In the genomic region with DNA sequence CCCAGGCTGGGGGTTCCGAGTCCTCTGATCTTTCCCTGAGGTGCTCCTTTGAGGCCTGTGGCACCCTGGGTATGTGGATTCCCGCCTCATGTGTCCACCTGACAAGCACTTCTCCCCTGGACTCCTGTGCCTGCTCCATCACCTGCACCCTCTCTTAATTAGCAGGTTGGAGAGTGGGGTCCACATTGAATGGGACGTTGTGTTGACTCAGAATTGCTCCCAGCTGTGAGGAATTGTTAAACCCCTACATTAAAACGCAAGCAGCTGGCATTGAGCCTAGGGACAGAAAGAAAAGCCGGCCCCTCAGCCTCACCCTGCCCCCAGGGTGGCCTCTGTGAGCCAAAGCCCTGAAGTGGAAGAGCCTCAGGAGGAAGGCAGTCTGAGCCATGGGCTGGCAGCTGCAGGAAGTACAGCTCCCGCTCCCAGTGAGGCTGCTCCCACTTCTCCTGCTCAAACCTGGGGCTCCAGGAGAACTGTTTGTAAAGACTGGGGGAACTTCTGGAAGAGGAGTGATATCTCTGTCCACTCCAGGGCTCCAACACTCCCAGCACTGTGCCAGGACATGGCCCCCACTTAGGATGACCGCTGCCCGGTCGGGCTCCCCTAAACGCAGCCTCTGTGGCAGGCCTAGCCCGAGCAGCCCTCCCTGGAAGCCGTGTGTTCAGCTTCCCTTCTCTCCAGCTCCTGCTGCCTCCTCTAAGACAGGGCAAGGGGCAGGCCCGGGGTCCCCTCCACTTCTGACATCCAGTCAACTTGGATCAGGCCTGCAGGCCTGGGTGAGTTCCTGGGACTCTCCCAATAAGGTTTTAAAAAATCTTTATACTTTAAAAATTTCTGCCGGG, we compare ENCODE assay signal across 15 cellular contexts. TPM values are rescaled to one million over a fixed set of nuclear protein-coding genes. Genes with fewer than 3 reads are reported as not detected.
DNase-seq lines count a peak whose midpoint lies in the region; ATAC-seq and TF ChIP-seq lines count a peak whose summit lies in the region.
"Had no signal": no experiment of that assay in that cellular context is flagged by ENCODE, and none has a peak within 500 bp of the region (broad histone marks: within the 10 kb centered on the region; RNA-seq: fewer than 3 reads in every experiment).

No MANE protein-coding gene starts in this region.

- no peaks in the 10 kb centered on the region for H3K9me3 ChIP-seq in heart left ventricle
- no peaks in the 10 kb centered on the region for H3K9me3 ChIP-seq in right atrium auricular region
- H3K9me3 ChIP-seq in endodermal cell (ENCODE audit: control insufficient read depth, low read length) = no peaks in the 10 kb centered on the region
- H3K9me3 ChIP-seq in aorta (ENCODE audit: control insufficient read depth, low read length) = no peaks in the 10 kb centered on the region
- H3K9me3 ChIP-seq in esophagus squamous epithelium = no peaks in the 10 kb centered on the region
- H3K9me3 ChIP-seq: BLaER1, neutrophil had no signal

- no peaks in the 10 kb centered on the region for H3K9me3 Mint-ChIP-seq in endodermal cell
- H3K9me3 Mint-ChIP-seq: activated naive CD4-positive, alpha-beta T cell treated with anti-CD3 and anti-CD28 coated beads, Interleukin-2, amount 10 ng/mL, durations not matched to agents 7 days and 5 days had no signal

- no peak overlapping the region for H3K27ac Mint-ChIP-seq in endodermal cell
- H3K27ac Mint-ChIP-seq: activated naive CD4-positive, alpha-beta T cell treated with anti-CD3 and anti-CD28 coated beads, Interleukin-2, amount 10 ng/mL, durations not matched to agents 7 days and 5 days had no signal

- 70 to 81% (median 74%) methylated on average over 13 to 14 of the region's 14 CpGs for WGBS in heart left ventricle, 4 donors
- WGBS in endodermal cell (ENCODE audit: insufficient coverage in 1 of 2, insufficient read length in 1 of 2), 2 experiments = 76 to 86% methylated on average over 7 to 14 of the region's 14 CpGs
- WGBS in aorta, 2 donors = 87 to 88% methylated on average over 13 to 14 of the region's 14 CpGs
- 79 to 80% methylated on average over 5 to 8 of the region's 14 CpGs for WGBS in esophagus squamous epithelium, 2 donors

- TF ChIP-seq POLR2A in heart left ventricle (IDR thresholded peaks at IDR 0.05) (no peak), esophagus squamous epithelium (IDR thresholded peaks at IDR 0.05) (no peak)

- H3K4me1 Mint-ChIP-seq in endodermal cell = peaks cover 8% of the 10 kb centered on the region
- H3K4me1 Mint-ChIP-seq: activated naive CD4-positive, alpha-beta T cell treated with anti-CD3 and anti-CD28 coated beads, Interleukin-2, amount 10 ng/mL, durations not matched to agents 7 days and 5 days had no signal

- peaks cover 2% of the 10 kb centered on the region for H3K27me3 Mint-ChIP-seq in endodermal cell (ENCODE audit: insufficient read depth)

- no peak for TF ChIP-seq CTCF in heart left ventricle (IDR thresholded peaks at IDR 0.05)
- TF ChIP-seq CTCF in right atrium auricular region (IDR thresholded peaks at IDR 0.05) = no peak
- no peak for TF ChIP-seq CTCF in endodermal cell (conservative IDR thresholded peaks at IDR 0.05)
- TF ChIP-seq CTCF in esophagus squamous epithelium (IDR thresholded peaks at IDR 0.05) = no peak

- no peak overlapping the region for H3K4me3 ChIP-seq in heart left ventricle
- H3K4me3 ChIP-seq in right atrium auricular region = no peak overlapping the region
- no peak overlapping the region for H3K4me3 ChIP-seq in endodermal cell (ENCODE audit: low read length)
- no peak overlapping the region for H3K4me3 ChIP-seq in aorta (ENCODE audit: low read length in 2 of 2)
- H3K4me3 ChIP-seq in esophagus squamous epithelium = no peak overlapping the region
- H3K4me3 ChIP-seq: BLaER1 had no signal

- in situ Hi-C loops in ACHN (cut with HindIII; ENCODE audit: low pct_ligation_motif_present, low pct_unique_long_range_greater_than_20kb, low sequenced_read_pairs) = no loop called here

- no peak overlapping the region for H3K27ac ChIP-seq in heart left ventricle
- no peak overlapping the region for H3K27ac ChIP-seq in right atrium auricular region
- no peak overlapping the region for H3K27ac ChIP-seq in endodermal cell (ENCODE audit: low read depth, low read length)
- no peak overlapping the region for H3K27ac ChIP-seq in aorta (ENCODE audit: low read depth in 1 of 2, low read length in 2 of 2)
- no peak overlapping the region for H3K27ac ChIP-seq in esophagus squamous epithelium
- H3K27ac ChIP-seq: BLaER1, HL-60, neutrophil had no signal

- no peak overlapping the region for H3K4me3 Mint-ChIP-seq in endodermal cell
- H3K4me3 Mint-ChIP-seq: activated naive CD4-positive, alpha-beta T cell treated with anti-CD3 and anti-CD28 coated beads, Interleukin-2, amount 10 ng/mL, durations not matched to agents 7 days and 5 days had no signal

- DNase-seq in heart left ventricle (peak in 3 of 5 donors; percentile 13 to 52 (median 15)), right atrium auricular region (ENCODE audit: low spot score) (no peak), NCI-H2196 (lab: John Stamatoyannopoulos, UW; ENCODE audit: unreplicated experiment) (peak; percentile 64), endodermal cell (peak; percentile 57), aorta (peak; percentile 31 to 59), ACHN (no peak), esophagus squamous epithelium (lab: John Stamatoyannopoulos, UW) (no peak)
- DNase-seq: activated CD4-positive, CD25-positive, alpha-beta regulatory T cell treated with anti-CD3 and anti-CD28 coated beads, Interleukin-2, amount 50 U/mL, for 72 hours; activated naive CD4-positive, alpha-beta T cell treated with anti-CD3 and anti-CD28 coated beads, Interleukin-2, amount 10 ng/mL, durations not matched to agents 7 days and 5 days; kidney glomerular epithelial cell; SIG-M5 had no signal

- H3K36me3 ChIP-seq in heart left ventricle (no peaks in the 10 kb centered on the region), right atrium auricular region (no peaks in the 10 kb centered on the region), endodermal cell (ENCODE audit: control insufficient read depth, insufficient read depth, low read length) (no peaks in the 10 kb centered on the region), aorta (ENCODE audit: control insufficient read depth in 1 of 2, insufficient read depth in 2 of 2, low read length in 1 of 2) (no peaks in the 10 kb centered on the region), esophagus squamous epithelium (no peaks in the 10 kb centered on the region)
- H3K36me3 ChIP-seq: BLaER1, neutrophil had no signal

- no peaks in the 10 kb centered on the region for H3K36me3 Mint-ChIP-seq in endodermal cell (ENCODE audit: low read depth)
- H3K36me3 Mint-ChIP-seq: activated naive CD4-positive, alpha-beta T cell treated with anti-CD3 and anti-CD28 coated beads, Interleukin-2, amount 10 ng/mL, durations not matched to agents 7 days and 5 days had no signal

- H3K27me3 ChIP-seq in heart left ventricle (no peaks in the 10 kb centered on the region), right atrium auricular region (no peaks in the 10 kb centered on the region), endodermal cell (ENCODE audit: control insufficient read depth, insufficient read depth, low read length, poor library complexity, severe bottlenecking) (no peaks in the 10 kb centered on the region), aorta (ENCODE audit: control insufficient read depth in 1 of 2, insufficient read depth in 2 of 2, low read length in 1 of 2) (no peaks in the 10 kb centered on the region), esophagus squamous epithelium (peaks cover 0 to 31% (median 0%) of the 10 kb centered on the region in 4 donors)
- H3K27me3 ChIP-seq: BLaER1, neutrophil had no signal

- intact Hi-C loops in heart left ventricle (cut with DNase I) = no loop called here
- intact Hi-C loops in aorta (cut with DNase I) = no loop called here
- intact Hi-C loops in esophagus squamous epithelium (cut with DNase I) = no loop called here

- H3K4me1 ChIP-seq in heart left ventricle (peaks cover 0 to 45% (median 23%) of the 10 kb centered on the region in 12 donors), right atrium auricular region (peaks cover 0 to 47% of the 10 kb centered on the region in 2 donors), endodermal cell (ENCODE audit: control insufficient read depth, insufficient read depth, low read length) (no peaks in the 10 kb centered on the region), aorta (ENCODE audit: control insufficient read depth in 1 of 2, insufficient read depth in 2 of 2, low read length in 2 of 2) (no peaks in the 10 kb centered on the region), esophagus squamous epithelium (peaks cover 6 to 39% (median 13%) of the 10 kb centered on the region in 3 donors)

- ATAC-seq in heart left ventricle = no peak
- no peak for ATAC-seq in aorta (ENCODE audit: low FRiP score)
- ATAC-seq in GM19328 (IDR thresholded peaks at IDR 0.05; ENCODE audit: unreplicated experiment) = no peak

- no peak overlapping the region for H3K9ac ChIP-seq in endodermal cell (ENCODE audit: extremely low read depth, low read length, poor library complexity, severe bottlenecking)
- H3K9ac ChIP-seq: BLaER1 had no signal

RNA-seq across cellular contexts. Expression of a gene that starts 1.8 kb away (rescaled TPM):
- under 1 TPM in 3 of 9 donors, not detected in 6; 0.19 to 0.28 (median 0.25) TPM for total RNA-seq in heart left ventricle
- polyA plus RNA-seq in heart left ventricle = under 1 TPM; 0.03 to 0.08 TPM
- under 1 TPM; 0.19 to 0.31 TPM for total RNA-seq in right atrium auricular region
- not detected for total RNA-seq in endodermal cell
- polyA plus RNA-seq in endodermal cell (2013, experiment 1 of 2) = not detected
- polyA plus RNA-seq in endodermal cell (2013, experiment 2 of 2) = not detected
- total RNA-seq in aorta = under 1 TPM in 1 of 2 donors, not detected in 1; 0.36 TPM
- not detected for polyA plus RNA-seq in aorta
- total RNA-seq in esophagus squamous epithelium = not detected

RNA-seq across cellular contexts. Expression of a gene that starts 15.7 kb away (rescaled TPM):
- total RNA-seq in heart left ventricle = 1,000 to 10,000 TPM in 7 of 9 donors, 100 to 1,000 TPM in 2; 800 to 1,716 (median 1,273) TPM
- polyA plus RNA-seq in heart left ventricle = 1,000 to 10,000 TPM in 1 of 2 donors, 100 to 1,000 TPM in 1; 165 to 1,759 TPM
- total RNA-seq in right atrium auricular region = 100 to 1,000 TPM; 448 to 908 TPM
- under 1 TPM; 0.11 to 0.35 TPM for total RNA-seq in endodermal cell
- polyA plus RNA-seq in endodermal cell (2013, experiment 1 of 2) = 1.00 TPM
- polyA plus RNA-seq in endodermal cell (2013, experiment 2 of 2) = 1.3 TPM
- total RNA-seq in aorta = 100 to 1,000 TPM in 1 of 2 donors, 10 to 100 TPM in 1; 67.9 to 132 TPM
- polyA plus RNA-seq in aorta = 10 to 100 TPM; 11.0 to 32.6 TPM
- total RNA-seq in esophagus squamous epithelium = 1 to 10 TPM in 1 of 4 donors, under 1 TPM in 3; 0.09 to 3.4 (median 0.35) TPM

Comparison
In these comparisons a context has a peak if more than half of its experiments do, and no peak if none do; other contexts are left out.
1. DNase-seq: peak in heart left ventricle (3 of 5), NCI-H2196 (single experiment), endodermal cell (single experiment) and aorta (2 of 2); none in right atrium auricular region (single experiment), ACHN (single experiment) and esophagus squamous epithelium (single experiment).
2. RNA of a gene that starts 15.7 kb away (total RNA-seq): 800 to 1,716 TPM in heart left ventricle, 448 to 908 TPM in right atrium auricular region and 67.9 to 132 TPM in aorta; 0.09 to 3.4 TPM in esophagus squamous epithelium and 0.11 to 0.35 TPM in endodermal cell; every median in the first group is over 10 times any median in the second.